Comparison of ENCODE assay signal across 12 cellular contexts in the genomic region with DNA sequence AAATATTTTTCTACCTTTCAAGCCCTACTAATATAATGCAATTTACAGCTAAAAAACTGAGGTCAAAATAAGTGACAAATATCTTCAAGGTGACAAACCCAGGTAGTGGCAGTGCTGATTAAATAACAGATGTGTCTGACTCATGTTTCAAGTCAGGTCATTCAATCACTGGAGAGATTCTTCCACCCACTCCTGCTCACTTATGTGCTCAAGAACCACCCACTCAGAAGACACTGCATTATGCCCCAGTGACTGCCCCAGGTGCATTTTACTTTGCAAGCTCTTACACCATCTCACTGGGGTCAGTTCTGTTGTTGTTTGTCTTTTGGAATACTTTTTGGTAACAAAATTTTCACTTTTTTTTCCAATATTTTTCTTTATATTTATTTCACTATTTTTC. TPM values are rescaled to one million over a fixed set of nuclear protein-coding genes. Genes with fewer than 3 reads are reported as not detected.
A peak's percentile ranks its signal among the peaks of the same experiment; 100 is the strongest.
DNase-seq lines count a peak whose midpoint lies in the region; ATAC-seq and FAIRE-seq lines count a peak whose summit lies in the region.
"Had no signal": no experiment of that assay in that cellular context is flagged by ENCODE, and none has a peak within 500 bp of the region (broad histone marks: within the 10 kb centered on the region; RNA-seq: fewer than 3 reads in every experiment).

No MANE protein-coding gene starts in this region.

- H3K4me1 Mint-ChIP-seq in stimulated activated naive CD8-positive, alpha-beta T cell treated with anti-CD3 and anti-CD28 coated beads, Interleukin-15, Interleukin-2, amounts not matched to agents 100 ng/mL and 50 ng/mL, for 24 hours (ENCODE audit: low read depth), result peaks cover 38% of the 10 kb centered on the region
- peaks cover 21% of the 10 kb centered on the region for H3K4me1 Mint-ChIP-seq in activated T-cell treated with anti-CD3 and anti-CD28 coated beads, Interleukin-2, amount 50 U/mL, for 72 hours (ENCODE audit: low read depth)
- H3K4me1 Mint-ChIP-seq in immature natural killer cell, result peaks cover 46 to 56% of the 10 kb centered on the region in 2 donors

- no peak for FAIRE-seq in HTR-8/SVneo (lab: Jason Lieb, UNC)
- FAIRE-seq: keratinocyte had no signal

- no peaks in the 10 kb centered on the region for H3K27me3 Mint-ChIP-seq in stimulated activated naive CD8-positive, alpha-beta T cell treated with anti-CD3 and anti-CD28 coated beads, Interleukin-15, Interleukin-2, amounts not matched to agents 100 ng/mL and 50 ng/mL, for 24 hours
- H3K27me3 Mint-ChIP-seq in activated T-cell treated with anti-CD3 and anti-CD28 coated beads, Interleukin-2, amount 50 U/mL, for 72 hours (ENCODE audit: low read depth), result no peaks in the 10 kb centered on the region
- H3K27me3 Mint-ChIP-seq in immature natural killer cell (ENCODE audit: low read depth in 3 of 3), result peaks cover 0 to under 1% (median 0%) of the 10 kb centered on the region in 3 donors

- no peak for DNase-seq in stimulated activated naive CD8-positive, alpha-beta T cell treated with anti-CD3 and anti-CD28 coated beads, Interleukin-15, Interleukin-2, amounts not matched to agents 100 U/mL and 50 U/mL, for 24 hours
- DNase-seq in activated T-cell treated with anti-CD3 and anti-CD28 coated beads, Interleukin-2, amount 50 U/mL, for 72 hours, result peak; percentile 20 to 44
- DNase-seq in immature natural killer cell (no peak), HTR-8/SVneo (ENCODE audit: insufficient read length, low spot score) (no peak), OCI-M2 (lab: John Stamatoyannopoulos, UW; ENCODE audit: unreplicated experiment) (no peak)
- DNase-seq: BE2C, NCI-H1694 treated with DMSO at 0.1 percent for 48 hours had no signal

- no peaks in the 10 kb centered on the region for H3K9me3 Mint-ChIP-seq in stimulated activated naive CD8-positive, alpha-beta T cell treated with anti-CD3 and anti-CD28 coated beads, Interleukin-15, Interleukin-2, amounts not matched to agents 100 ng/mL and 50 ng/mL, for 24 hours
- no peaks in the 10 kb centered on the region for H3K9me3 Mint-ChIP-seq in activated T-cell treated with anti-CD3 and anti-CD28 coated beads, Interleukin-2, amount 50 U/mL, for 72 hours
- H3K9me3 Mint-ChIP-seq in immature natural killer cell, result no peaks in the 10 kb centered on the region
- H3K9me3 Mint-ChIP-seq: activated naive CD4-positive, alpha-beta T cell treated with anti-CD3 and anti-CD28 coated beads, Interleukin-2, amount 50 U/mL, for 72 hours had no signal

- no peak overlapping the region for H3K27ac Mint-ChIP-seq in stimulated activated naive CD8-positive, alpha-beta T cell treated with anti-CD3 and anti-CD28 coated beads, Interleukin-15, Interleukin-2, amounts not matched to agents 100 ng/mL and 50 ng/mL, for 24 hours
- peak overlapping the region; percentile 30 for H3K27ac Mint-ChIP-seq in activated T-cell treated with anti-CD3 and anti-CD28 coated beads, Interleukin-2, amount 50 U/mL, for 72 hours
- peak overlapping the region in 2 of 6 donors; percentile 16 to 49 for H3K27ac Mint-ChIP-seq in immature natural killer cell
- H3K27ac Mint-ChIP-seq: activated naive CD4-positive, alpha-beta T cell treated with anti-CD3 and anti-CD28 coated beads, Interleukin-2, amount 50 U/mL, for 72 hours had no signal

- ATAC-seq in stimulated activated naive CD8-positive, alpha-beta T cell treated with anti-CD3 and anti-CD28 coated beads, Interleukin-15, Interleukin-2, amounts not matched to agents 100 U/mL and 50 U/mL, for 24 hours, result no peak
- ATAC-seq in activated T-cell treated with anti-CD3 and anti-CD28 coated beads, Interleukin-2, amount 50 U/mL, for 72 hours (replicated peaks in 1 of 2), result peak; percentile 51 to 56
- no peak for ATAC-seq in GM21515 (IDR thresholded peaks at IDR 0.05; ENCODE audit: unreplicated experiment)
- ATAC-seq: gastroesophageal sphincter had no signal

- peak overlapping the region; percentile 45 for H3K4me3 Mint-ChIP-seq in stimulated activated naive CD8-positive, alpha-beta T cell treated with anti-CD3 and anti-CD28 coated beads, Interleukin-15, Interleukin-2, amounts not matched to agents 100 ng/mL and 50 ng/mL, for 24 hours
- H3K4me3 Mint-ChIP-seq in activated T-cell treated with anti-CD3 and anti-CD28 coated beads, Interleukin-2, amount 50 U/mL, for 72 hours, result peak overlapping the region in 1 of 2 donors; percentile 47
- H3K4me3 Mint-ChIP-seq in immature natural killer cell, result peak overlapping the region in 3 of 5 donors; percentile 0 to 27 (median 15)

- peaks cover 62% of the 10 kb centered on the region for H3K36me3 Mint-ChIP-seq in stimulated activated naive CD8-positive, alpha-beta T cell treated with anti-CD3 and anti-CD28 coated beads, Interleukin-15, Interleukin-2, amounts not matched to agents 100 ng/mL and 50 ng/mL, for 24 hours (ENCODE audit: low read depth)
- peaks cover 18 to 44% of the 10 kb centered on the region in 2 donors for H3K36me3 Mint-ChIP-seq in activated T-cell treated with anti-CD3 and anti-CD28 coated beads, Interleukin-2, amount 50 U/mL, for 72 hours (ENCODE audit: insufficient read depth in 2 of 2)
- H3K36me3 Mint-ChIP-seq in immature natural killer cell, result peaks cover 24 to 28% (median 28%) of the 10 kb centered on the region in 3 donors

RNA-seq across cellular contexts. Expression of a gene that starts 2.2 kb away (rescaled TPM):
- 10 to 100 TPM; 25.4 to 26.1 TPM for total RNA-seq in activated T-cell treated with anti-CD3 and anti-CD28 coated beads, Interleukin-2, amount 50 U/mL, for 72 hours
- polyA plus RNA-seq in immature natural killer cell, result 1 to 10 TPM; 6.8 to 7.8 (median 7.5) TPM

Comparison
In these comparisons a context has a peak if more than half of its experiments do, and no peak if none do; other contexts are left out.
1. ATAC-seq: peak in activated T-cell treated with anti-CD3 and anti-CD28 coated beads, Interleukin-2, amount 50 U/mL, for 72 hours (2 of 2); none in stimulated activated naive CD8-positive, alpha-beta T cell treated with anti-CD3 and anti-CD28 coated beads, Interleukin-15, Interleukin-2, amounts not matched to agents 100 U/mL and 50 U/mL, for 24 hours (single experiment) and GM21515 (single experiment).
2. DNase-seq: peak in activated T-cell treated with anti-CD3 and anti-CD28 coated beads, Interleukin-2, amount 50 U/mL, for 72 hours (2 of 2); none in stimulated activated naive CD8-positive, alpha-beta T cell treated with anti-CD3 and anti-CD28 coated beads, Interleukin-15, Interleukin-2, amounts not matched to agents 100 U/mL and 50 U/mL, for 24 hours (single experiment), immature natural killer cell (0 of 3), HTR-8/SVneo (single experiment) and OCI-M2 (single experiment).